In the genomic region with DNA sequence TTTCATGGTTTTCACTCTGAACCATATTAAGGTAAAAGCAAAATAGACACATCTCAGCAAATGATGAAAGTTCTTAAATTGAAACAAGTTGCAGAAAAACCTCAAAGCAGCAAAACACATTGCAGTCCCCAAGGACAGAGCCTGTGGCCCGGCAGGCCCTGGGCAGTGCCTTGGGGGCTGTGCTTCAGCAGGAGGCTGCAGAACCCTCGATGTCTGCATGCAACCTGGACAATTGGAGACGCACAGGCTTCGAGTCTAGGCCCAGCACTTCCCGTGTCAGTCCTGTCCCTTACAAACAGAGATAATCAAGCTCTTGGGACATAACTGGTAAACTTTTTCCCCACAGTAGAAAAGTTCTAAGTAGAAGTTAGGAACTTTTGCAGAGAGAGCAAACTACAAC, we compare ENCODE assay signal across 26 cellular contexts. TPM values are rescaled to one million over a fixed set of nuclear protein-coding genes. Genes with fewer than 3 reads are reported as not detected.
A peak's percentile ranks its signal among the peaks of the same experiment; 100 is the strongest.
DNase-seq lines count a peak whose midpoint lies in the region; ATAC-seq lines count a peak whose summit lies in the region.
"Had no signal": no experiment of that assay in that cellular context is flagged by ENCODE, and none has a peak within 500 bp of the region (broad histone marks: within the 10 kb centered on the region; RNA-seq: fewer than 3 reads in every experiment).

No MANE protein-coding gene starts in this region.

- no peak for ATAC-seq in CD4-positive, CD25-positive, alpha-beta regulatory T cell (ENCODE audit: low read depth in 2 of 2)
- ATAC-seq in activated CD8-positive, alpha-beta memory T cell treated with anti-CD3 and anti-CD28 coated beads, Interleukin-2, amount 10 ng/mL, durations not matched to agents 7 days and 5 days: no peak
- no peak for ATAC-seq in naive thymus-derived CD4-positive, alpha-beta T cell
- no peak for ATAC-seq in GM21717 (IDR thresholded peaks at IDR 0.05; ENCODE audit: unreplicated experiment)
- ATAC-seq: natural killer cell treated with Interleukin-12 subunit alpha and Interleukin-12 subunit beta and Interleukin-15 and Interleukin-18, amount 100 ng/mL, for 72 hours had no signal

- H3K27ac ChIP-seq in BLaER1: peak overlapping the region; percentile 19; the same call in 1 of the 2 replicates
- peak overlapping the region; percentile 7 for H3K27ac ChIP-seq in CD4-positive, CD25-positive, alpha-beta regulatory T cell (ENCODE audit: insufficient read depth, low read length, poor library complexity, severe bottlenecking)
- peak overlapping the region; percentile 16 for H3K27ac ChIP-seq in naive thymus-derived CD4-positive, alpha-beta T cell (ENCODE audit: low read depth, low read length)
- H3K27ac ChIP-seq: HL-60 had no signal

- peak overlapping the region; percentile 3; the same call in 1 of the 2 replicates for H3K9ac ChIP-seq in BLaER1

- DNase-seq in CD4-positive, CD25-positive, alpha-beta regulatory T cell: no peak
- peak; percentile 27 for DNase-seq in activated CD8-positive, alpha-beta memory T cell treated with anti-CD3 and anti-CD28 coated beads, Interleukin-2, amount 10 ng/mL, durations not matched to agents 7 days and 5 days
- DNase-seq in naive thymus-derived CD4-positive, alpha-beta T cell: no peak
- no peak for DNase-seq in stimulated activated naive CD4-positive, alpha-beta T cell treated with Interleukin-2 at 50 U/mL for 16 hours (lab: John Stamatoyannopoulos, UW)
- DNase-seq in DMS79 (lab: John Stamatoyannopoulos, UW): no peak
- DNase-seq: activated CD4-positive, alpha-beta T cell treated with anti-CD3 and anti-CD28 coated beads, Interleukin-2, amount 10 ng/mL, durations not matched to agents 24 days and 14 days; activated naive CD8-positive, alpha-beta T cell treated with anti-CD3 and anti-CD28 coated beads, Interleukin-2, amount 10 ng/mL, durations not matched to agents 7 days and 5 days; cortex of kidney; DMS 273 treated with DMSO at 0.1 percent for 48 hours; esophagus squamous epithelium; HFFc6; hippocampal formation; midbrain; NCI-H1436 treated with DMSO at 0.1 percent for 48 hours; NCI-H446; NCI-H82; stimulated activated CD4-positive, alpha-beta T cell treated with anti-CD3 and anti-CD28 coated beads, Interleukin-1b, Interleukin-23, amount 100 ng/mL, for 48 hours; substantia nigra had no signal

- H3K4me1 Mint-ChIP-seq in CD4-positive, CD25-positive, alpha-beta regulatory T cell: peaks cover 0 to 90% (median 29%) of the 10 kb centered on the region in 4 donors
- H3K4me1 Mint-ChIP-seq in activated CD8-positive, alpha-beta memory T cell treated with anti-CD3 and anti-CD28 coated beads, Interleukin-2, amount 10 ng/mL, durations not matched to agents 7 days and 5 days: peaks cover 5% of the 10 kb centered on the region
- H3K4me1 Mint-ChIP-seq in naive thymus-derived CD4-positive, alpha-beta T cell: peaks cover 21 to 79% (median 74%) of the 10 kb centered on the region in 7 donors

- CTCF ChIA-PET in activated CD8-positive, alpha-beta memory T cell treated with anti-CD3 and anti-CD28 coated beads, Interleukin-2, amount 10 ng/mL, durations not matched to agents 7 days and 5 days (lab: Charles Lee): no interaction called here
- CTCF ChIA-PET in naive thymus-derived CD4-positive, alpha-beta T cell (lab: Charles Lee): no interaction called here

- no peak overlapping the region for H3K4me3 ChIP-seq in BLaER1
- no peak overlapping the region for H3K4me3 ChIP-seq in CD4-positive, CD25-positive, alpha-beta regulatory T cell (ENCODE audit: low read depth, low read length)
- H3K4me3 ChIP-seq in naive thymus-derived CD4-positive, alpha-beta T cell (ENCODE audit: low read length): no peak overlapping the region
- H3K4me3 ChIP-seq: ascending aorta, cardiac muscle cell, esophagus squamous epithelium, smooth muscle cell had no signal

- H3K36me3 ChIP-seq in BLaER1: peaks cover 63% of the 10 kb centered on the region
- H3K36me3 ChIP-seq in CD4-positive, CD25-positive, alpha-beta regulatory T cell (ENCODE audit: control insufficient read depth, insufficient read depth, low read length): peaks cover 12% of the 10 kb centered on the region
- H3K36me3 ChIP-seq in naive thymus-derived CD4-positive, alpha-beta T cell (ENCODE audit: control insufficient read depth in 2 of 3, insufficient read depth in 3 of 3, low read length in 3 of 3): no peaks in the 10 kb centered on the region

- H3K27me3 Mint-ChIP-seq in CD4-positive, CD25-positive, alpha-beta regulatory T cell: no peaks in the 10 kb centered on the region
- H3K27me3 Mint-ChIP-seq in activated CD8-positive, alpha-beta memory T cell treated with anti-CD3 and anti-CD28 coated beads, Interleukin-2, amount 10 ng/mL, durations not matched to agents 7 days and 5 days: no peaks in the 10 kb centered on the region
- H3K27me3 Mint-ChIP-seq in naive thymus-derived CD4-positive, alpha-beta T cell: no peaks in the 10 kb centered on the region
- H3K27me3 Mint-ChIP-seq: activated CD4-positive, alpha-beta T cell treated with anti-CD3 and anti-CD28 coated beads, Interleukin-2, amount 10 ng/mL, durations not matched to agents 24 days and 14 days; activated naive CD8-positive, alpha-beta T cell treated with anti-CD3 and anti-CD28 coated beads, Interleukin-2, amount 10 ng/mL, durations not matched to agents 7 days and 5 days; natural killer cell treated with Interleukin-12 subunit alpha and Interleukin-12 subunit beta and Interleukin-15 and Interleukin-18, amount 100 ng/mL, for 72 hours had no signal

- POLR2A ChIA-PET in naive thymus-derived CD4-positive, alpha-beta T cell (lab: Charles Lee): interaction anchor here (8.4 kb wide), 1 partner anchor 9 kb away, joined by 55 read pairs; the partner anchor contains the start of gene PYGB

- H3K4me2 ChIP-seq in BLaER1: peak overlapping the region; percentile 60
- H3K4me2 ChIP-seq: smooth muscle cell had no signal

- H3K9me3 Mint-ChIP-seq in CD4-positive, CD25-positive, alpha-beta regulatory T cell: peaks cover 0 to 2% (median 0%) of the 10 kb centered on the region in 7 donors
- no peaks in the 10 kb centered on the region for H3K9me3 Mint-ChIP-seq in activated CD8-positive, alpha-beta memory T cell treated with anti-CD3 and anti-CD28 coated beads, Interleukin-2, amount 10 ng/mL, durations not matched to agents 7 days and 5 days (ENCODE audit: low read depth)
- H3K9me3 Mint-ChIP-seq in naive thymus-derived CD4-positive, alpha-beta T cell: peaks cover 0 to 5% (median 0%) of the 10 kb centered on the region in 11 donors
- H3K9me3 Mint-ChIP-seq: activated CD4-positive, alpha-beta T cell treated with anti-CD3 and anti-CD28 coated beads, Interleukin-2, amount 10 ng/mL, durations not matched to agents 24 days and 14 days; HFFc6; natural killer cell treated with Interleukin-12 subunit alpha and Interleukin-12 subunit beta and Interleukin-15 and Interleukin-18, amount 100 ng/mL, for 72 hours had no signal

- H3K36me3 Mint-ChIP-seq in CD4-positive, CD25-positive, alpha-beta regulatory T cell: peaks cover 19% of the 10 kb centered on the region
- peaks cover 32% of the 10 kb centered on the region for H3K36me3 Mint-ChIP-seq in activated CD8-positive, alpha-beta memory T cell treated with anti-CD3 and anti-CD28 coated beads, Interleukin-2, amount 10 ng/mL, durations not matched to agents 7 days and 5 days
- H3K36me3 Mint-ChIP-seq in naive thymus-derived CD4-positive, alpha-beta T cell: peaks cover 0 to 31% (median 17%) of the 10 kb centered on the region in 5 donors

- no peaks in the 10 kb centered on the region for H3K27me3 ChIP-seq in BLaER1
- H3K27me3 ChIP-seq in CD4-positive, CD25-positive, alpha-beta regulatory T cell (ENCODE audit: control insufficient read depth, insufficient read depth, low read length): no peaks in the 10 kb centered on the region
- H3K27me3 ChIP-seq in naive thymus-derived CD4-positive, alpha-beta T cell (ENCODE audit: control insufficient read depth in 2 of 2, insufficient read depth in 2 of 2, low read length in 2 of 2): no peaks in the 10 kb centered on the region
- H3K27me3 ChIP-seq: ascending aorta, cardiac muscle cell, esophagus squamous epithelium had no signal

- H3K9me3 ChIP-seq in BLaER1: peaks cover 39% of the 10 kb centered on the region
- H3K9me3 ChIP-seq in CD4-positive, CD25-positive, alpha-beta regulatory T cell (ENCODE audit: control insufficient read depth in 2 of 2, low read length in 2 of 2): no peaks in the 10 kb centered on the region
- H3K9me3 ChIP-seq in naive thymus-derived CD4-positive, alpha-beta T cell (ENCODE audit: control insufficient read depth in 2 of 3, low read length in 3 of 3): no peaks in the 10 kb centered on the region
- H3K9me3 ChIP-seq: ascending aorta, esophagus squamous epithelium had no signal

- H3K4me3 Mint-ChIP-seq in CD4-positive, CD25-positive, alpha-beta regulatory T cell: peak overlapping the region in 1 of 4 donors; percentile 35
- no peak overlapping the region for H3K4me3 Mint-ChIP-seq in activated CD8-positive, alpha-beta memory T cell treated with anti-CD3 and anti-CD28 coated beads, Interleukin-2, amount 10 ng/mL, durations not matched to agents 7 days and 5 days
- peak overlapping the region in 1 of 10 donors; percentile 48 for H3K4me3 Mint-ChIP-seq in naive thymus-derived CD4-positive, alpha-beta T cell
- H3K4me3 Mint-ChIP-seq: activated CD4-positive, alpha-beta T cell treated with anti-CD3 and anti-CD28 coated beads, Interleukin-2, amount 10 ng/mL, durations not matched to agents 24 days and 14 days; activated naive CD8-positive, alpha-beta T cell treated with anti-CD3 and anti-CD28 coated beads, Interleukin-2, amount 10 ng/mL, durations not matched to agents 7 days and 5 days; HFFc6; natural killer cell treated with Interleukin-12 subunit alpha and Interleukin-12 subunit beta and Interleukin-15 and Interleukin-18, amount 100 ng/mL, for 72 hours had no signal

- intact Hi-C loops in naive thymus-derived CD4-positive, alpha-beta T cell (cut with micrococcal nuclease): loop anchor here in 1 of 2 donors (1.0 kb wide), 1 partner anchor 8 kb away; no protein-coding TSS in a partner anchor

- peaks cover 77% of the 10 kb centered on the region for H4K20me1 ChIP-seq in BLaER1

- H3K27ac Mint-ChIP-seq in CD4-positive, CD25-positive, alpha-beta regulatory T cell: peak overlapping the region; percentile 14 to 75 (median 65)
- H3K27ac Mint-ChIP-seq in activated CD8-positive, alpha-beta memory T cell treated with anti-CD3 and anti-CD28 coated beads, Interleukin-2, amount 10 ng/mL, durations not matched to agents 7 days and 5 days: no peak overlapping the region
- peak overlapping the region in 7 of 9 donors; percentile 51 to 90 (median 69) for H3K27ac Mint-ChIP-seq in naive thymus-derived CD4-positive, alpha-beta T cell
- H3K27ac Mint-ChIP-seq: activated CD4-positive, alpha-beta T cell treated with anti-CD3 and anti-CD28 coated beads, Interleukin-2, amount 10 ng/mL, durations not matched to agents 24 days and 14 days; activated naive CD8-positive, alpha-beta T cell treated with anti-CD3 and anti-CD28 coated beads, Interleukin-2, amount 10 ng/mL, durations not matched to agents 7 days and 5 days; activated T-helper 2 cell treated with anti-CD3 and anti-CD28 coated beads, Interferon-gamma antibody, Interleukin-2, Interleukin-4, amounts not matched to agents 10 μg/mL and 5 μg/mL and 100 μg/mL, durations not matched to agents 14 hours and 24 hours and 36 hours; HFFc6; natural killer cell treated with Interleukin-12 subunit alpha and Interleukin-12 subunit beta and Interleukin-15 and Interleukin-18, amount 100 ng/mL, for 72 hours had no signal

- peaks cover 57% of the 10 kb centered on the region for H3K4me1 ChIP-seq in BLaER1
- H3K4me1 ChIP-seq in CD4-positive, CD25-positive, alpha-beta regulatory T cell (ENCODE audit: control insufficient read depth, insufficient read depth, low read length, poor library complexity, severe bottlenecking): peaks cover 15% of the 10 kb centered on the region
- H3K4me1 ChIP-seq in naive thymus-derived CD4-positive, alpha-beta T cell (ENCODE audit: control insufficient read depth in 2 of 2, insufficient read depth in 2 of 2, low read length in 2 of 2): peaks cover 0 to 24% of the 10 kb centered on the region in 2 donors

RNA-seq across cellular contexts. Expression of gene PYGB, which starts 9.2 kb away (rescaled TPM):
- total RNA-seq in CD4-positive, CD25-positive, alpha-beta regulatory T cell: 37.2 TPM
- 10 to 100 TPM; 45.3 to 64.6 (median 52.4) TPM for polyA plus RNA-seq in CD4-positive, CD25-positive, alpha-beta regulatory T cell
- total RNA-seq in activated CD8-positive, alpha-beta memory T cell treated with anti-CD3 and anti-CD28 coated beads, Interleukin-2, amount 10 ng/mL, durations not matched to agents 7 days and 5 days: 10 to 100 TPM; 28.4 to 36.8 TPM
- 10 to 100 TPM; 29.8 to 45.2 (median 43.6) TPM for total RNA-seq in naive thymus-derived CD4-positive, alpha-beta T cell
- 10 to 100 TPM; 55.9 to 81.6 TPM for polyA plus RNA-seq in naive thymus-derived CD4-positive, alpha-beta T cell
